Comparison of ENCODE assay signal across 37 cellular contexts in genomic region chr1:243348331-243348730, GRCh38.
"Had no signal": no experiment of that assay in that cellular context is flagged by ENCODE, and none has a peak within 500 bp of the region (broad histone marks: within the 10 kb centered on the region; RNA-seq: fewer than 3 reads in every experiment).

No MANE protein-coding gene starts in this region.

- H3K9me3 ChIP-seq: adrenal gland, ascending aorta had no signal

- H3K27me3 Mint-ChIP-seq: activated CD4-positive, alpha-beta T cell treated with anti-CD3 and anti-CD28 coated beads for 36 hours; activated CD4-positive, alpha-beta T cell treated with anti-CD3 and anti-CD28 coated beads, Interleukin-2, amount 10 ng/mL, durations not matched to agents 7 days and 5 days; activated CD8-positive, alpha-beta T cell treated with anti-CD3 and anti-CD28 coated beads for 36 hours; activated naive CD8-positive, alpha-beta T cell treated with anti-CD3 and anti-CD28 coated beads for 36 hours; activated T-helper 17 cell treated with anti-CD3 and anti-CD28 coated beads, Interleukin-2, amount 50 U/mL, for 72 hours; brain; central memory CD8-positive, alpha-beta T cell had no signal

- H3K4me3 Mint-ChIP-seq: activated CD4-positive, alpha-beta T cell treated with anti-CD3 and anti-CD28 coated beads for 36 hours; activated CD4-positive, alpha-beta T cell treated with anti-CD3 and anti-CD28 coated beads, Interleukin-2, amount 10 ng/mL, durations not matched to agents 7 days and 5 days; activated CD8-positive, alpha-beta T cell treated with anti-CD3 and anti-CD28 coated beads for 36 hours; activated naive CD4-positive, alpha-beta T cell treated with anti-CD3 and anti-CD28 coated beads for 36 hours; activated naive CD8-positive, alpha-beta T cell treated with anti-CD3 and anti-CD28 coated beads for 36 hours; activated T-cell treated with anti-CD3 and anti-CD28 coated beads, Interleukin-2, amount 50 U/mL, for 4 hours; activated T-cell treated with anti-CD3 and anti-CD28 coated beads, Interleukin-2, amount 50 U/mL, for 72 hours; activated T-helper 1 cell treated with anti-CD3 and anti-CD28 coated beads, Interleukin-12 subunit alpha, Interleukin-12 subunit beta, Interleukin-2, Interleukin-4 antibody, amounts not matched to agents 30 ng/mL and 10 ng/mL and 1 ng/mL, durations not matched to agents 14 hours and 24 hours and 36 hours; activated T-helper 17 cell treated with anti-CD3 and anti-CD28 coated beads, Interleukin-2, amount 50 U/mL, for 72 hours; brain; central memory CD8-positive, alpha-beta T cell; T-helper 1 cell treated with Interleukin-12 subunit alpha and Interleukin-12 subunit beta and Interleukin-4 antibody, amounts not matched to agents 30 μg/mL and 1 μg/mL, for 36 hours; T-helper 2 cell treated with Interferon-gamma antibody and Interleukin-4, amounts not matched to agents 5 μg/mL and 100 μg/mL, for 36 hours; WTC11 had no signal

- H3K27ac Mint-ChIP-seq: activated CD4-positive, alpha-beta T cell treated with anti-CD3 and anti-CD28 coated beads for 36 hours; activated CD4-positive, alpha-beta T cell treated with anti-CD3 and anti-CD28 coated beads, Interleukin-2, amount 10 ng/mL, durations not matched to agents 7 days and 5 days; activated CD8-positive, alpha-beta T cell treated with anti-CD3 and anti-CD28 coated beads for 36 hours; activated naive CD4-positive, alpha-beta T cell treated with anti-CD3 and anti-CD28 coated beads for 36 hours; activated naive CD4-positive, alpha-beta T cell treated with anti-CD3 and anti-CD28 coated beads, Interleukin-2, amount 50 U/mL, for 72 hours; activated naive CD8-positive, alpha-beta T cell treated with anti-CD3 and anti-CD28 coated beads for 36 hours; activated T-cell treated with anti-CD3 and anti-CD28 coated beads, Interleukin-2, amount 50 U/mL, for 72 hours; activated T-helper 1 cell treated with anti-CD3 and anti-CD28 coated beads, Interleukin-12 subunit alpha, Interleukin-12 subunit beta, Interleukin-2, Interleukin-4 antibody, amounts not matched to agents 30 ng/mL and 10 ng/mL and 1 ng/mL, durations not matched to agents 14 hours and 24 hours and 36 hours; activated T-helper 17 cell treated with anti-CD3 and anti-CD28 coated beads, Interleukin-2, amount 50 U/mL, for 72 hours; T-helper 1 cell treated with Interleukin-12 subunit alpha and Interleukin-12 subunit beta and Interleukin-4 antibody, amounts not matched to agents 30 μg/mL and 1 μg/mL, for 36 hours; T-helper 2 cell treated with Interferon-gamma antibody and Interleukin-4, amounts not matched to agents 5 μg/mL and 100 μg/mL, for 36 hours; WTC11 had no signal

- DNase-seq: activated CD4-positive, alpha-beta T cell treated with anti-CD3 and anti-CD28 coated beads for 1 hour; activated CD4-positive, alpha-beta T cell treated with anti-CD3 and anti-CD28 coated beads for 36 hours; activated CD4-positive, alpha-beta T cell treated with anti-CD3 and anti-CD28 coated beads for 48 hours; activated CD4-positive, alpha-beta T cell treated with anti-CD3 and anti-CD28 coated beads, Interleukin-2, amount 10 ng/mL, durations not matched to agents 7 days and 5 days; activated CD4-positive, alpha-beta T cell treated with anti-CD3 and anti-CD28 coated beads, Interleukin-2, amount 50 U/mL, for 48 hours; activated CD4-positive, CD25-positive, alpha-beta regulatory T cell; activated CD8-positive, alpha-beta memory T cell treated with anti-CD3 and anti-CD28 coated beads, Interleukin-2, amount 50 U/mL, for 4 hours; activated CD8-positive, alpha-beta T cell treated with anti-CD3 and anti-CD28 coated beads for 36 hours; activated effector memory CD4-positive, alpha-beta T cell treated with anti-CD3 and anti-CD28 coated beads, Interleukin-2, amount 50 U/mL, for 16 hours; activated gamma-delta T cell treated with Interleukin-2 at 50 U/mL for 16 hours; activated naive CD4-positive, alpha-beta T cell; activated naive CD4-positive, alpha-beta T cell treated with anti-CD3 and anti-CD28 coated beads for 36 hours; activated naive CD4-positive, alpha-beta T cell treated with anti-CD3 and anti-CD28 coated beads, Interleukin-2, amount 50 U/mL, for 16 hours; activated naive CD8-positive, alpha-beta T cell treated with anti-CD3 and anti-CD28 coated beads for 36 hours; activated T-cell treated with anti-CD3 and anti-CD28 coated beads for 4 hours; activated T-cell treated with anti-CD3 and anti-CD28 coated beads, Interleukin-2, amount 50 U/mL, for 1 hour; activated T-cell treated with anti-CD3 and anti-CD28 coated beads, Interleukin-2, amount 50 U/mL, for 4 hours; activated T-cell treated with anti-CD3 and anti-CD28 coated beads, Interleukin-2, amount 50 U/mL, for 72 hours; adrenal gland; amniotic stem cell; caudate nucleus; cerebellar nuclear complex; T-helper 1 cell; T-helper 2 cell; T-helper 9 cell; WERI-Rb-1 had no signal

- H3K36me3 Mint-ChIP-seq: WTC11 had no signal

- H3K4me3 ChIP-seq: adrenal gland, ascending aorta, cardiac muscle cell had no signal

- H3K27me3 ChIP-seq: adrenal gland, ascending aorta, cardiac muscle cell had no signal

- H3K27ac ChIP-seq: adrenal gland, ascending aorta, cardiac muscle cell, WERI-Rb-1 had no signal

- H3K9me3 Mint-ChIP-seq: activated CD4-positive, alpha-beta T cell treated with anti-CD3 and anti-CD28 coated beads, Interleukin-2, amount 10 ng/mL, durations not matched to agents 7 days and 5 days; activated CD8-positive, alpha-beta T cell treated with anti-CD3 and anti-CD28 coated beads for 36 hours; activated naive CD4-positive, alpha-beta T cell treated with anti-CD3 and anti-CD28 coated beads for 36 hours; activated naive CD4-positive, alpha-beta T cell treated with anti-CD3 and anti-CD28 coated beads, Interleukin-2, amount 50 U/mL, for 72 hours; activated naive CD8-positive, alpha-beta T cell treated with anti-CD3 and anti-CD28 coated beads for 36 hours; activated T-cell treated with anti-CD3 and anti-CD28 coated beads, Interleukin-2, amount 50 U/mL, for 4 hours; activated T-cell treated with anti-CD3 and anti-CD28 coated beads, Interleukin-2, amount 50 U/mL, for 72 hours; activated T-helper 1 cell treated with anti-CD3 and anti-CD28 coated beads, Interleukin-12 subunit alpha, Interleukin-12 subunit beta, Interleukin-2, Interleukin-4 antibody, amounts not matched to agents 30 ng/mL and 10 ng/mL and 1 ng/mL, durations not matched to agents 14 hours and 24 hours and 36 hours; activated T-helper 17 cell treated with anti-CD3 and anti-CD28 coated beads, Interleukin-2, amount 50 U/mL, for 72 hours; central memory CD8-positive, alpha-beta T cell; T-helper 1 cell treated with Interleukin-12 subunit alpha and Interleukin-12 subunit beta and Interleukin-4 antibody, amounts not matched to agents 30 μg/mL and 1 μg/mL, for 36 hours; T-helper 2 cell treated with Interferon-gamma antibody and Interleukin-4, amounts not matched to agents 5 μg/mL and 100 μg/mL, for 36 hours; WTC11 had no signal

- ATAC-seq: activated CD4-positive, alpha-beta T cell treated with anti-CD3 and anti-CD28 coated beads for 36 hours; activated CD4-positive, CD25-positive, alpha-beta regulatory T cell treated with anti-CD3 and anti-CD28 coated beads, Interleukin-2, amount 50 U/mL, for 24 hours; activated CD8-positive, alpha-beta T cell treated with anti-CD3 and anti-CD28 coated beads for 36 hours; activated naive CD4-positive, alpha-beta T cell treated with anti-CD3 and anti-CD28 coated beads, Interleukin-2, amount 50 U/mL, for 72 hours; activated T-cell treated with anti-CD3 and anti-CD28 coated beads, Interleukin-2, amount 50 U/mL, for 4 hours; activated T-cell treated with anti-CD3 and anti-CD28 coated beads, Interleukin-2, amount 50 U/mL, for 72 hours; activated T-helper 17 cell treated with anti-CD3 and anti-CD28 coated beads, Interleukin-2, amount 50 U/mL, for 72 hours; WTC11 had no signal

- H3K36me3 ChIP-seq: adrenal gland had no signal

- H3K4me1 Mint-ChIP-seq: activated naive CD8-positive, alpha-beta T cell treated with anti-CD3 and anti-CD28 coated beads for 36 hours; central memory CD8-positive, alpha-beta T cell had no signal

- H3K4me1 ChIP-seq: adrenal gland, ascending aorta had no signal
